ENCODE assay signal across 21 cellular contexts in genomic region chr7:3432916-3433315, GRCh38.
"Had no signal": no experiment of that assay in that cellular context is flagged by ENCODE, and none has a peak within 500 bp of the region (broad histone marks: within the 10 kb centered on the region; RNA-seq: fewer than 3 reads in every experiment).

No MANE protein-coding gene starts in this region.

- H3K4me1 Mint-ChIP-seq: activated CD4-positive, alpha-beta memory T cell treated with anti-CD3 and anti-CD28 coated beads, Interleukin-2, amount 10 ng/mL, durations not matched to agents 7 days and 5 days; activated naive CD4-positive, alpha-beta T cell treated with anti-CD3 and anti-CD28 coated beads, Interleukin-2, amount 50 U/mL, for 24 hours; naive thymus-derived CD8-positive, alpha-beta T cell had no signal

- H3K27ac Mint-ChIP-seq: activated CD4-positive, alpha-beta memory T cell treated with anti-CD3 and anti-CD28 coated beads, Interleukin-2, amount 10 ng/mL, durations not matched to agents 7 days and 5 days; activated naive CD4-positive, alpha-beta T cell treated with anti-CD3 and anti-CD28 coated beads, Interleukin-2, amount 50 U/mL, for 24 hours; naive thymus-derived CD8-positive, alpha-beta T cell; type B pancreatic cell; WTC11 had no signal

- ATAC-seq: body of pancreas; left lung; mucosa of descending colon; naive thymus-derived CD8-positive, alpha-beta T cell; stimulated activated naive CD8-positive, alpha-beta T cell treated with anti-CD3 and anti-CD28 coated beads, Interleukin-15, Interleukin-2, amounts not matched to agents 100 U/mL and 50 U/mL, for 24 hours; WTC11 had no signal

- DNase-seq: activated CD4-positive, alpha-beta memory T cell treated with anti-CD3 and anti-CD28 coated beads, Interleukin-2, amount 10 ng/mL, durations not matched to agents 7 days and 5 days; activated CD4-positive, alpha-beta T cell treated with anti-CD3 and anti-CD28 coated beads for 4 hours; activated effector memory CD4-positive, alpha-beta T cell treated with anti-CD3 and anti-CD28 coated beads, Interleukin-2, amount 50 U/mL, for 16 hours; activated T-cell treated with anti-CD3 and anti-CD28 coated beads, Interleukin-2, amount 50 U/mL, for 48 hours; amniotic stem cell; central memory CD4-positive, alpha-beta T cell; colonic mucosa; left lung; mammary epithelial cell; mucosa of descending colon; naive thymus-derived CD8-positive, alpha-beta T cell; stimulated activated naive CD8-positive, alpha-beta T cell treated with anti-CD3 and anti-CD28 coated beads, Interleukin-15, Interleukin-2, amounts not matched to agents 100 U/mL and 50 U/mL, for 24 hours; SW 1271 had no signal

- H3K9me3 ChIP-seq: body of pancreas, colonic mucosa, esophagus muscularis mucosa, left lung, mucosa of descending colon, suprapubic skin had no signal

- H2AFZ ChIP-seq: hepatocyte had no signal

- H3K27me3 ChIP-seq: body of pancreas, colonic mucosa, esophagus muscularis mucosa, hepatocyte, left lung, suprapubic skin had no signal

- H3K4me3 ChIP-seq: body of pancreas, colonic mucosa, esophagus muscularis mucosa, hepatocyte, left lung, mucosa of descending colon, skin epidermis, suprapubic skin had no signal

- H3K4me1 ChIP-seq: body of pancreas, colonic mucosa, esophagus muscularis mucosa, left lung, suprapubic skin had no signal

- H3K36me3 Mint-ChIP-seq: activated naive CD4-positive, alpha-beta T cell treated with anti-CD3 and anti-CD28 coated beads, Interleukin-2, amount 50 U/mL, for 24 hours; naive thymus-derived CD8-positive, alpha-beta T cell; type B pancreatic cell; WTC11 had no signal

- H3K4me3 Mint-ChIP-seq: activated CD4-positive, alpha-beta memory T cell treated with anti-CD3 and anti-CD28 coated beads, Interleukin-2, amount 10 ng/mL, durations not matched to agents 7 days and 5 days; activated naive CD4-positive, alpha-beta T cell treated with anti-CD3 and anti-CD28 coated beads, Interleukin-2, amount 50 U/mL, for 24 hours; naive thymus-derived CD8-positive, alpha-beta T cell; type B pancreatic cell; WTC11 had no signal

- H3K36me3 ChIP-seq: colonic mucosa, esophagus muscularis mucosa, left lung, suprapubic skin had no signal

- H3K27me3 Mint-ChIP-seq: activated naive CD4-positive, alpha-beta T cell treated with anti-CD3 and anti-CD28 coated beads, Interleukin-2, amount 50 U/mL, for 24 hours; type B pancreatic cell had no signal

- H3K4me2 ChIP-seq: hepatocyte had no signal

- H3K9me3 Mint-ChIP-seq: activated CD4-positive, alpha-beta memory T cell treated with anti-CD3 and anti-CD28 coated beads, Interleukin-2, amount 10 ng/mL, durations not matched to agents 7 days and 5 days; activated naive CD4-positive, alpha-beta T cell treated with anti-CD3 and anti-CD28 coated beads, Interleukin-2, amount 50 U/mL, for 24 hours; naive thymus-derived CD8-positive, alpha-beta T cell; type B pancreatic cell had no signal

- H3K27ac ChIP-seq: body of pancreas, colonic mucosa, esophagus muscularis mucosa, hepatocyte, left lung, skin epidermis, suprapubic skin had no signal
